30 cellular contexts compared by ENCODE assay signal in genomic region chr7:26988975-26989374, GRCh38.
"Had no signal": no experiment of that assay in that cellular context is flagged by ENCODE, and none has a peak within 500 bp of the region (broad histone marks: within the 10 kb centered on the region; RNA-seq: fewer than 3 reads in every experiment).

No MANE protein-coding gene starts in this region.

- DNase-seq: activated CD4-positive, alpha-beta memory T cell treated with anti-CD3 and anti-CD28 coated beads for 36 hours; activated CD4-positive, alpha-beta T cell treated with anti-CD3 and anti-CD28 coated beads for 36 hours; activated CD4-positive, alpha-beta T cell treated with anti-CD3 and anti-CD28 coated beads, Interleukin-2, amount 10 ng/mL, durations not matched to agents 24 days and 14 days; activated CD4-positive, CD25-positive, alpha-beta regulatory T cell; activated CD4-positive, CD25-positive, alpha-beta regulatory T cell treated with anti-CD3 and anti-CD28 coated beads, Interleukin-2, amount 50 U/mL, for 72 hours; activated CD8-positive, alpha-beta memory T cell treated with anti-CD3 and anti-CD28 coated beads, Interleukin-2, amount 10 ng/mL, durations not matched to agents 7 days and 5 days; activated CD8-positive, alpha-beta memory T cell treated with anti-CD3 and anti-CD28 coated beads, Interleukin-2, amount 50 U/mL, for 4 hours; activated CD8-positive, alpha-beta T cell treated with anti-CD3 and anti-CD28 coated beads, Interleukin-2, amount 10 ng/mL, durations not matched to agents 7 days and 5 days; activated effector memory CD4-positive, alpha-beta T cell treated with anti-CD3 and anti-CD28 coated beads, Interleukin-2, amount 50 U/mL, for 16 hours; activated naive CD4-positive, alpha-beta T cell treated with anti-CD3 and anti-CD28 coated beads for 36 hours; activated naive CD8-positive, alpha-beta T cell treated with anti-CD3 and anti-CD28 coated beads for 36 hours; activated naive CD8-positive, alpha-beta T cell treated with anti-CD3 and anti-CD28 coated beads, Interleukin-2, amount 50 U/mL, for 24 hours; activated T-cell treated with anti-CD3 and anti-CD28 coated beads, Interleukin-2, amount 50 U/mL, for 1 hour; activated T-cell treated with anti-CD3 and anti-CD28 coated beads, Interleukin-2, amount 50 U/mL, for 48 hours; adrenal gland; amygdala; aorta; body of pancreas; caudate nucleus; colonic mucosa; effector CD8-positive, alpha-beta T cell; esophagus squamous epithelium; foreskin melanocyte; T-helper 2 cell had no signal

- H3K4me3 Mint-ChIP-seq: activated CD4-positive, alpha-beta memory T cell treated with anti-CD3 and anti-CD28 coated beads for 36 hours; activated CD4-positive, alpha-beta T cell treated with anti-CD3 and anti-CD28 coated beads for 36 hours; activated CD4-positive, alpha-beta T cell treated with anti-CD3 and anti-CD28 coated beads, Interleukin-2, amount 10 ng/mL, durations not matched to agents 24 days and 14 days; activated CD8-positive, alpha-beta memory T cell treated with anti-CD3 and anti-CD28 coated beads, Interleukin-2, amount 10 ng/mL, durations not matched to agents 7 days and 5 days; activated CD8-positive, alpha-beta T cell treated with anti-CD3 and anti-CD28 coated beads, Interleukin-2, amount 10 ng/mL, durations not matched to agents 7 days and 5 days; activated naive CD4-positive, alpha-beta T cell treated with anti-CD3 and anti-CD28 coated beads for 36 hours; activated naive CD4-positive, alpha-beta T cell treated with anti-CD3 and anti-CD28 coated beads, Interleukin-2, amount 50 U/mL, for 24 hours; activated naive CD8-positive, alpha-beta T cell treated with anti-CD3 and anti-CD28 coated beads for 36 hours; activated naive CD8-positive, alpha-beta T cell treated with anti-CD3 and anti-CD28 coated beads, Interleukin-2, amount 50 U/mL, for 24 hours; activated T-helper 1 cell treated with anti-CD3 and anti-CD28 coated beads, Interleukin-12 subunit alpha, Interleukin-12 subunit beta, Interleukin-2, Interleukin-4 antibody, amounts not matched to agents 30 ng/mL and 10 ng/mL and 1 ng/mL, durations not matched to agents 14 hours and 24 hours and 36 hours had no signal

- H3K4me3 ChIP-seq: adrenal gland, body of pancreas, colonic mucosa, esophagus squamous epithelium, gastroesophageal sphincter had no signal

- H3K27ac ChIP-seq: adrenal gland, body of pancreas, colonic mucosa, esophagus squamous epithelium, gastroesophageal sphincter had no signal

- H3K27me3 Mint-ChIP-seq: activated CD4-positive, alpha-beta T cell treated with anti-CD3 and anti-CD28 coated beads, Interleukin-2, amount 10 ng/mL, durations not matched to agents 24 days and 14 days; activated naive CD4-positive, alpha-beta T cell treated with anti-CD3 and anti-CD28 coated beads, Interleukin-2, amount 50 U/mL, for 24 hours had no signal

- H3K36me3 ChIP-seq: adrenal gland, colonic mucosa, esophagus squamous epithelium, gastroesophageal sphincter had no signal

- H3K36me3 Mint-ChIP-seq: activated CD4-positive, alpha-beta memory T cell treated with anti-CD3 and anti-CD28 coated beads for 36 hours; activated CD8-positive, alpha-beta memory T cell treated with anti-CD3 and anti-CD28 coated beads, Interleukin-2, amount 10 ng/mL, durations not matched to agents 7 days and 5 days; activated naive CD4-positive, alpha-beta T cell treated with anti-CD3 and anti-CD28 coated beads, Interleukin-2, amount 50 U/mL, for 24 hours; activated naive CD8-positive, alpha-beta T cell treated with anti-CD3 and anti-CD28 coated beads for 36 hours had no signal

- H3K27ac Mint-ChIP-seq: activated CD4-positive, alpha-beta memory T cell treated with anti-CD3 and anti-CD28 coated beads for 36 hours; activated CD4-positive, alpha-beta T cell treated with anti-CD3 and anti-CD28 coated beads for 36 hours; activated CD4-positive, alpha-beta T cell treated with anti-CD3 and anti-CD28 coated beads, Interleukin-2, amount 10 ng/mL, durations not matched to agents 24 days and 14 days; activated CD8-positive, alpha-beta memory T cell treated with anti-CD3 and anti-CD28 coated beads, Interleukin-2, amount 10 ng/mL, durations not matched to agents 7 days and 5 days; activated CD8-positive, alpha-beta T cell treated with anti-CD3 and anti-CD28 coated beads, Interleukin-2, amount 10 ng/mL, durations not matched to agents 7 days and 5 days; activated naive CD4-positive, alpha-beta T cell treated with anti-CD3 and anti-CD28 coated beads for 36 hours; activated naive CD4-positive, alpha-beta T cell treated with anti-CD3 and anti-CD28 coated beads, Interleukin-2, amount 50 U/mL, for 24 hours; activated naive CD8-positive, alpha-beta T cell treated with anti-CD3 and anti-CD28 coated beads for 36 hours; activated naive CD8-positive, alpha-beta T cell treated with anti-CD3 and anti-CD28 coated beads, Interleukin-2, amount 50 U/mL, for 24 hours; activated T-helper 1 cell treated with anti-CD3 and anti-CD28 coated beads, Interleukin-12 subunit alpha, Interleukin-12 subunit beta, Interleukin-2, Interleukin-4 antibody, amounts not matched to agents 30 ng/mL and 10 ng/mL and 1 ng/mL, durations not matched to agents 14 hours and 24 hours and 36 hours; activated T-helper 2 cell treated with anti-CD3 and anti-CD28 coated beads, Interferon-gamma antibody, Interleukin-2, Interleukin-4, amounts not matched to agents 10 μg/mL and 5 μg/mL and 100 μg/mL, durations not matched to agents 14 hours and 24 hours and 36 hours had no signal

- H3K4me1 Mint-ChIP-seq: activated CD4-positive, alpha-beta T cell treated with anti-CD3 and anti-CD28 coated beads for 36 hours; activated CD4-positive, alpha-beta T cell treated with anti-CD3 and anti-CD28 coated beads, Interleukin-2, amount 10 ng/mL, durations not matched to agents 24 days and 14 days; activated CD8-positive, alpha-beta memory T cell treated with anti-CD3 and anti-CD28 coated beads, Interleukin-2, amount 10 ng/mL, durations not matched to agents 7 days and 5 days; activated naive CD4-positive, alpha-beta T cell treated with anti-CD3 and anti-CD28 coated beads, Interleukin-2, amount 50 U/mL, for 24 hours had no signal

- FAIRE-seq: endometrium, endothelial cell of umbilical vein had no signal

- H3K9me3 Mint-ChIP-seq: activated CD4-positive, alpha-beta memory T cell treated with anti-CD3 and anti-CD28 coated beads for 36 hours; activated CD4-positive, alpha-beta T cell treated with anti-CD3 and anti-CD28 coated beads, Interleukin-2, amount 10 ng/mL, durations not matched to agents 24 days and 14 days; activated naive CD4-positive, alpha-beta T cell treated with anti-CD3 and anti-CD28 coated beads for 36 hours; activated naive CD4-positive, alpha-beta T cell treated with anti-CD3 and anti-CD28 coated beads, Interleukin-2, amount 50 U/mL, for 24 hours; activated naive CD8-positive, alpha-beta T cell treated with anti-CD3 and anti-CD28 coated beads for 36 hours; activated naive CD8-positive, alpha-beta T cell treated with anti-CD3 and anti-CD28 coated beads, Interleukin-2, amount 50 U/mL, for 24 hours; activated T-helper 1 cell treated with anti-CD3 and anti-CD28 coated beads, Interleukin-12 subunit alpha, Interleukin-12 subunit beta, Interleukin-2, Interleukin-4 antibody, amounts not matched to agents 30 ng/mL and 10 ng/mL and 1 ng/mL, durations not matched to agents 14 hours and 24 hours and 36 hours; activated T-helper 2 cell treated with anti-CD3 and anti-CD28 coated beads, Interferon-gamma antibody, Interleukin-2, Interleukin-4, amounts not matched to agents 10 μg/mL and 5 μg/mL and 100 μg/mL, durations not matched to agents 14 hours and 24 hours and 36 hours had no signal

- H3K27me3 ChIP-seq: adrenal gland, body of pancreas, colonic mucosa, esophagus squamous epithelium, gastroesophageal sphincter had no signal

- H3K4me1 ChIP-seq: adrenal gland, body of pancreas, colonic mucosa, gastroesophageal sphincter had no signal

- H3K9me3 ChIP-seq: adrenal gland, body of pancreas, colonic mucosa, esophagus squamous epithelium, gastroesophageal sphincter had no signal
